Comparison of ENCODE assay signal across 1 cellular context in genomic region chr9:12783767-12784460, GRCh38.
TF ChIP-seq lines count a peak whose summit lies in the region.

No MANE protein-coding gene starts in this region.

TF ChIP-seq in HEK293, 187 proteins besides CTCF, POLR2A, EP300 and RAD21 (continued from another document):
- TF ChIP-seq HIC1 (tag by site-specific recombination; IDR thresholded peaks at IDR 0.05): no peak
- TF ChIP-seq ZNF239 (tag by site-specific recombination; IDR thresholded peaks at IDR 0.05): peak; percentile 47; the same call in 1 of the 2 replicates
- TF ChIP-seq BCL6B (tag by site-specific recombination; IDR thresholded peaks at IDR 0.05): no peak
- TF ChIP-seq FEZF1 (tag by site-specific recombination; IDR thresholded peaks at IDR 0.05): peak; percentile 59
- no peak for TF ChIP-seq KLF17 (tag by site-specific recombination; IDR thresholded peaks at IDR 0.05)
- TF ChIP-seq PATZ1 (tag by site-specific recombination; IDR thresholded peaks at IDR 0.05): 0 out of 2 replicates have a peak, but pooled peaks have one; percentile 6
